1 cellular context compared by ENCODE assay signal in the genomic region with DNA sequence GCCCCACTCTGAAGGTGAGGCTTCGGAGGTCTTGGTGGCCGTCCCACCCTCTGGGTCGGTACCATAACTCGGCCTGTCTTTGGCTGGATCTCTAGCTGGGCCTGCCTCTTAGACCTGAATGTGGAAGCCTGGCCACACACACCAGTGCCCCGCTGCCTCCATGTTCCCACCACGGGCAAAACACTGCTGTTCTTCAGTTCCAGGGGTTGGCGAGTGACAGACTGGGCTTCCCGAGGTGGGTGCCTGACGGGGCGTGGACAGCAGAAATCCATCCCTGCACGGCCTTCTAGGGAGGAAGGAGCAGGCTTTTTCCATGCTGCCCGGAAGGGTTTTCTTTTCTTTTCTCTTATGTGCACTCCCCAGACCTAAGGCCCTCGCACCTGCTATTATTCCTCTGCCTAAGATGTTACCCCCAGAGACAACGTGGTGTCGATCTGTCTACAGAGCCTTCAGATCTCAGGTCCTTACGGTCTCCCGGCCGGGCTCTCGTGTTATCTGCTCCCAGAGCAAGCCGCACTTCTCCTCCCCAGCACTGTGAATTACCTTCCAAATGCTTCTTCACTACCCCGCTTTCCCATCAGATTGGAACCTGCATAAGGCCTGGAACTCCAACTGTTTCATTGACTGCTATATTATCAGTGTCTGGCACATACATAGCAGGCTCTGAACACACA.
TF ChIP-seq lines count a peak whose summit lies in the region.

No MANE protein-coding gene starts in this region.

TF ChIP-seq in IMR-90, 13 proteins besides CTCF, POLR2A, EP300 and RAD21 (continued from another document):
- TF ChIP-seq CEBPB (IDR thresholded peaks at IDR 0.05; ENCODE audit: low read depth, low read length): no peak
- no peak for TF ChIP-seq NFE2L2 (IDR thresholded peaks at IDR 0.05; ENCODE audit: low read depth, low read length)
- no peak for TF ChIP-seq MAZ (IDR thresholded peaks at IDR 0.05; ENCODE audit: borderline replicate concordance, low read depth, low read length)
- no peak for TF ChIP-seq USF2 (IDR thresholded peaks at IDR 0.05; ENCODE audit: low read depth, low read length)
- TF ChIP-seq SMC3 (IDR thresholded peaks at IDR 0.05; ENCODE audit: low read depth, low read length): no peak
- no peak for TF ChIP-seq RCOR1 (IDR thresholded peaks at IDR 0.05; ENCODE audit: insufficient replicate concordance, low read length)
- TF ChIP-seq, protein P1, sequence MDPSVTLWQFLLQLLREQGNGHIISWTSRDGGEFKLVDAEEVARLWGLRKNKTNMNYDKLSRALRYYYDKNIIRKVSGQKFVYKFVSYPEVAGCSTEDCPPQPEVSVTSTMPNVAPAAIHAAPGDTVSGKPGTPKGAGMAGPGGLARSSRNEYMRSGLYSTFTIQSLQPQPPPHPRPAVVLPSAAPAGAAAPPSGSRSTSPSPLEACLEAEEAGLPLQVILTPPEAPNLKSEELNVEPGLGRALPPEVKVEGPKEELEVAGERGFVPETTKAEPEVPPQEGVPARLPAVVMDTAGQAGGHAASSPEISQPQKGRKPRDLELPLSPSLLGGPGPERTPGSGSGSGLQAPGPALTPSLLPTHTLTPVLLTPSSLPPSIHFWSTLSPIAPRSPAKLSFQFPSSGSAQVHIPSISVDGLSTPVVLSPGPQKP (IDR thresholded peaks at IDR 0.05; ENCODE audit: borderline replicate concordance, low read depth, low read length): no peak
- no peak for TF ChIP-seq CHD1 (IDR thresholded peaks at IDR 0.05; ENCODE audit: low read depth, low read length)
